In the genomic region with DNA sequence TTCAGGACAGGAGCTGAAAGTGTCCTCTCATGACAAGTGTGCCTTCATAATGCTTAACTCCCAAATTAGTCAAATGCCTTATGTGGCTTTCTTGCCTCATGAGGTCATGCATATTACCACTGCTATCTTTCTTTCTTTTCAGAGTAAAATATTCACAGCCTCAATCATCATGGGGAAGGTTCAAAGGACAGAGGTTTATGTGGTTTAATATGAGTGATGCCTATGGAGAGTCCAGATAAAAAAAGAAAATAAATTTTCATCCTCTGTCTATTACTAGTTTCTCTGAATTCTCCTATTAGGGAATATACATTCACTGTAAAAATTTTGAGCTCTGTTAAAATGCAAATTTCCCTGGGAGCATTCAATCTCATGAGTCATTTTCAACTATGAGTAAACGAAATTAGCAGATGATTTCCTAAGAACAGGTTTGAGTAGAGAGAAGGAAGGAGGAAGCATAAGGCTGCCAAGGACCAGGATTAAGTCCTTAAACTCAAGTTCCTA, we compare ENCODE assay signal across 1 cellular context.
TF ChIP-seq lines count a peak whose summit lies in the region.

No MANE protein-coding gene starts in this region.

TF ChIP-seq in HepG2, 621 proteins besides CTCF, POLR2A, EP300 and RAD21 (continued from another document):
- TF ChIP-seq, protein P1, sequence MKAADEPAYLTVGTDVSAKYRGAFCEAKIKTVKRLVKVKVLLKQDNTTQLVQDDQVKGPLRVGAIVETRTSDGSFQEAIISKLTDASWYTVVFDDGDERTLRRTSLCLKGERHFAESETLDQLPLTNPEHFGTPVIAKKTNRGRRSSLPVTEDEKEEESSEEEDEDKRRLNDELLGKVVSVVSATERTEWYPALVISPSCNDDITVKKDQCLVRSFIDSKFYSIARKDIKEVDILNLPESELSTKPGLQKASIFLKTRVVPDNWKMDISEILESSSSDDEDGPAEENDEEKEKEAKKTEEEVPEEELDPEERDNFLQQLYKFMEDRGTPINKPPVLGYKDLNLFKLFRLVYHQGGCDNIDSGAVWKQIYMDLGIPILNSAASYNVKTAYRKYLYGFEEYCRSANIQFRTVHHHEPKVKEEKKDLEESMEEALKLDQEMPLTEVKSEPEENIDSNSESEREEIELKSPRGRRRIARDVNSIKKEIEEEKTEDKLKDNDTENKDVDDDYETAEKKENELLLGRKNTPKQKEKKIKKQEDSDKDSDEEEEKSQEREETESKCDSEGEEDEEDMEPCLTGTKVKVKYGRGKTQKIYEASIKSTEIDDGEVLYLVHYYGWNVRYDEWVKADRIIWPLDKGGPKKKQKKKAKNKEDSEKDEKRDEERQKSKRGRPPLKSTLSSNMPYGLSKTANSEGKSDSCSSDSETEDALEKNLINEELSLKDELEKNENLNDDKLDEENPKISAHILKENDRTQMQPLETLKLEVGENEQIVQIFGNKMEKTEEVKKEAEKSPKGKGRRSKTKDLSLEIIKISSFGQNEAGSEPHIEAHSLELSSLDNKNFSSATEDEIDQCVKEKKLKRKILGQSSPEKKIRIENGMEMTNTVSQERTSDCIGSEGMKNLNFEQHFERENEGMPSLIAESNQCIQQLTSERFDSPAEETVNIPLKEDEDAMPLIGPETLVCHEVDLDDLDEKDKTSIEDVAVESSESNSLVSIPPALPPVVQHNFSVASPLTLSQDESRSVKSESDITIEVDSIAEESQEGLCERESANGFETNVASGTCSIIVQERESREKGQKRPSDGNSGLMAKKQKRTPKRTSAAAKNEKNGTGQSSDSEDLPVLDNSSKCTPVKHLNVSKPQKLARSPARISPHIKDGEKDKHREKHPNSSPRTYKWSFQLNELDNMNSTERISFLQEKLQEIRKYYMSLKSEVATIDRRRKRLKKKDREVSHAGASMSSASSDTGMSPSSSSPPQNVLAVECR (CRISPR knock-in tag; IDR thresholded peaks at IDR 0.05; ENCODE audit: borderline replicate concordance) = no peak
